Comparison of ENCODE assay signal across 8 cellular contexts in genomic region chr5:34522599-34523381, GRCh38.
DNase-seq lines count a peak whose midpoint lies in the region; ATAC-seq and TF ChIP-seq lines count a peak whose summit lies in the region.

No MANE protein-coding gene starts in this region.

- peak; percentile 88 for ATAC-seq in GM21723 (IDR thresholded peaks at IDR 0.05; ENCODE audit: unreplicated experiment)
- ATAC-seq in activated T-helper 17 cell treated with anti-CD3 and anti-CD28 coated beads, Interleukin-2, amount 50 U/mL, for 72 hours (replicated peaks), result peak; percentile 66
- peak; percentile 82 for ATAC-seq in foreskin keratinocyte

- BruUV-seq in PC-9 (replicated peaks; lab: Mats Ljungman, UMichigan), result no TSS peak

- TF ChIP-seq CTCF in PC-9 (conservative IDR thresholded peaks at IDR 0.05) (peak; percentile 97), foreskin keratinocyte (conservative IDR thresholded peaks at IDR 0.05) (peak; percentile 84), osteocyte (IDR thresholded peaks at IDR 0.05) (peak; percentile 85)

- peaks cover 4% of the 10 kb centered on the region for H3K27me3 Mint-ChIP-seq in activated T-helper 17 cell treated with anti-CD3 and anti-CD28 coated beads, Interleukin-2, amount 50 U/mL, for 72 hours
- H3K27me3 Mint-ChIP-seq in osteocyte (ENCODE audit: unreplicated experiment), result no peaks in the 10 kb centered on the region

- H3K4me1 Mint-ChIP-seq in activated T-helper 17 cell treated with anti-CD3 and anti-CD28 coated beads, Interleukin-2, amount 50 U/mL, for 72 hours, result no peaks in the 10 kb centered on the region
- peaks cover 22% of the 10 kb centered on the region for H3K4me1 Mint-ChIP-seq in osteocyte (ENCODE audit: unreplicated experiment)

- no peak overlapping the region for H3K4me3 ChIP-seq in Jurkat, Clone E6-1 (ENCODE audit: low read length)
- H3K4me3 ChIP-seq in PC-9, result no peak overlapping the region

- no peaks in the 10 kb centered on the region for H3K9me3 Mint-ChIP-seq in activated T-helper 17 cell treated with anti-CD3 and anti-CD28 coated beads, Interleukin-2, amount 50 U/mL, for 72 hours
- no peaks in the 10 kb centered on the region for H3K9me3 Mint-ChIP-seq in osteocyte (ENCODE audit: unreplicated experiment)

- H4K20me1 ChIP-seq in PC-9 (ENCODE audit: insufficient read depth), result no peaks in the 10 kb centered on the region

- no peak overlapping the region for H3K27ac Mint-ChIP-seq in activated T-helper 17 cell treated with anti-CD3 and anti-CD28 coated beads, Interleukin-2, amount 50 U/mL, for 72 hours
- peak overlapping the region; percentile 61 for H3K27ac Mint-ChIP-seq in osteocyte (ENCODE audit: unreplicated experiment)

- peaks cover 72% of the 10 kb centered on the region for H3K4me1 ChIP-seq in PC-9 (replicated peaks; ENCODE audit: insufficient read depth)
- H3K4me1 ChIP-seq in foreskin keratinocyte, result no peaks in the 10 kb centered on the region

- H3K9me3 ChIP-seq in PC-9 (ENCODE audit: insufficient read depth, low read depth), result peaks cover 3% of the 10 kb centered on the region; the same call in 1 of the 2 replicates

- POLR2A ChIA-PET in PC-9 (lab: Charles Lee; ENCODE audit: unreplicated experiment), result interaction anchor here (0.9 to 1.0 kb wide), 2 partner anchors 65 to 164 kb away, joined by 4 to 5 read pairs; no protein-coding TSS in a partner anchor

- H3K27ac ChIP-seq in PC-9 (peak overlapping the region; percentile 69), foreskin keratinocyte (no peak overlapping the region)

- intact Hi-C loops in PC-9 (cut with micrococcal nuclease; ENCODE audit: unreplicated experiment), result loop anchor here (1.0 to 5.0 kb wide), 11 partner anchors 36 to 376 kb away; partner anchors contain the start of genes RAI14 and TTC23L

- DNase-seq in EL, result peak; percentile 88
- peak; percentile 54 for DNase-seq in Jurkat, Clone E6-1 (ENCODE audit: low read depth, low spot score)
- peak; percentile 86 to 87 for DNase-seq in PC-9
- peak in 1 of 2 donors; percentile 64 for DNase-seq in foreskin keratinocyte
- DNase-seq in osteocyte (ENCODE audit: extremely low spot score, unreplicated experiment), result peak; percentile 86
- DNase-seq in mesenteric fat pad (ENCODE audit: low spot score), result no peak

- H2AFZ ChIP-seq in PC-9, result no peak overlapping the region

- no peaks in the 10 kb centered on the region for H3K36me3 ChIP-seq in PC-9 (ENCODE audit: low read depth)

- CTCF ChIA-PET in PC-9 (lab: Charles Lee), result interaction anchor here (0.6 to 1.4 kb wide), 13 partner anchors 34 to 372 kb away, joined by 3 to 7 read pairs (median 4); partner anchors contain the start of genes RAI14 and TTC23L

- no peak overlapping the region for H3K4me3 Mint-ChIP-seq in activated T-helper 17 cell treated with anti-CD3 and anti-CD28 coated beads, Interleukin-2, amount 50 U/mL, for 72 hours
- no peak overlapping the region for H3K4me3 Mint-ChIP-seq in osteocyte (ENCODE audit: unreplicated experiment)

- no peaks in the 10 kb centered on the region for H3K79me2 ChIP-seq in PC-9 (ENCODE audit: low read depth)

- no peaks in the 10 kb centered on the region for H3K36me3 Mint-ChIP-seq in activated T-helper 17 cell treated with anti-CD3 and anti-CD28 coated beads, Interleukin-2, amount 50 U/mL, for 72 hours (ENCODE audit: low read depth)
- no peaks in the 10 kb centered on the region for H3K36me3 Mint-ChIP-seq in osteocyte (ENCODE audit: unreplicated experiment)

- H3K9me2 ChIP-seq in PC-9 (ENCODE audit: insufficient read depth), result no peaks in the 10 kb centered on the region

- peak overlapping the region; percentile 53 for H3K4me2 ChIP-seq in PC-9

- H3F3A ChIP-seq in PC-9 (ENCODE audit: insufficient read depth, low read depth), result peaks cover 33% of the 10 kb centered on the region; the same call in 1 of the 2 replicates

- H3K27me3 ChIP-seq in PC-9 (ENCODE audit: insufficient read depth, low read depth), result no peaks in the 10 kb centered on the region
- H3K27me3 ChIP-seq in foreskin keratinocyte, result no peaks in the 10 kb centered on the region
